ENCODE assay signal across 31 cellular contexts in genomic region chrX:144715356-144715755, GRCh38.
"Had no signal": no experiment of that assay in that cellular context is flagged by ENCODE, and none has a peak within 500 bp of the region (broad histone marks: within the 10 kb centered on the region; RNA-seq: fewer than 3 reads in every experiment).

No MANE protein-coding gene starts in this region.

- H3K4me3 Mint-ChIP-seq: activated CD8-positive, alpha-beta T cell treated with anti-CD3 and anti-CD28 coated beads for 36 hours; activated naive CD8-positive, alpha-beta T cell; activated T-cell treated with anti-CD3 and anti-CD28 coated beads, Interleukin-2, amount 50 U/mL, for 72 hours; mesothelial cell of epicardium; naive B cell; nephron progenitor cell; stimulated activated naive B cell treated with anti-CD40 and anti-IgM and Interleukin-4, amounts not matched to agents 10 μg/mL and 1 μg/mL and 100 μg/mL, for 72 hours; T-helper 1 cell treated with Interleukin-12 subunit alpha and Interleukin-12 subunit beta and Interleukin-4 antibody, amounts not matched to agents 30 μg/mL and 1 μg/mL, for 36 hours; type B pancreatic cell had no signal

- H3K27me3 ChIP-seq: body of pancreas, cardiac muscle cell, colonic mucosa, foreskin keratinocyte, neutrophil, right lobe of liver, uterus had no signal

- H3K27ac ChIP-seq: body of pancreas, cardiac muscle cell, colonic mucosa, foreskin keratinocyte, neutrophil, right lobe of liver, uterus had no signal

- ATAC-seq: activated CD8-positive, alpha-beta T cell treated with anti-CD3 and anti-CD28 coated beads for 36 hours; activated T-cell treated with anti-CD3 and anti-CD28 coated beads, Interleukin-2, amount 50 U/mL, for 72 hours; body of pancreas; foreskin keratinocyte; left cardiac atrium; left ventricle myocardium superior; right lobe of liver; stimulated activated naive B cell treated with anti-CD40 and anti-IgM and Interleukin-4, amounts not matched to agents 10 μg/mL and 1 μg/mL and 100 μg/mL, for 72 hours had no signal

- H3K4me1 ChIP-seq: body of pancreas, colonic mucosa, foreskin keratinocyte, right lobe of liver, uterus had no signal

- H3K9me3 Mint-ChIP-seq: activated T-cell treated with anti-CD3 and anti-CD28 coated beads, Interleukin-2, amount 50 U/mL, for 72 hours; type B pancreatic cell had no signal

- H3K27me3 Mint-ChIP-seq: activated CD8-positive, alpha-beta T cell treated with anti-CD3 and anti-CD28 coated beads for 36 hours; activated naive CD8-positive, alpha-beta T cell; naive B cell; stimulated activated naive B cell treated with anti-CD40 and anti-IgM and Interleukin-4, amounts not matched to agents 10 μg/mL and 1 μg/mL and 100 μg/mL, for 72 hours; type B pancreatic cell had no signal

- H3K27ac Mint-ChIP-seq: activated CD8-positive, alpha-beta T cell treated with anti-CD3 and anti-CD28 coated beads for 36 hours; activated naive CD8-positive, alpha-beta T cell; activated T-cell treated with anti-CD3 and anti-CD28 coated beads, Interleukin-2, amount 50 U/mL, for 72 hours; mesothelial cell of epicardium; naive B cell; nephron progenitor cell; stimulated activated naive B cell treated with anti-CD40 and anti-IgM and Interleukin-4, amounts not matched to agents 10 μg/mL and 1 μg/mL and 100 μg/mL, for 72 hours; T-helper 1 cell treated with Interleukin-12 subunit alpha and Interleukin-12 subunit beta and Interleukin-4 antibody, amounts not matched to agents 30 μg/mL and 1 μg/mL, for 36 hours; type B pancreatic cell had no signal

- H3K36me3 Mint-ChIP-seq: activated naive CD8-positive, alpha-beta T cell; mesothelial cell of epicardium; naive B cell; stimulated activated naive B cell treated with anti-CD40 and anti-IgM and Interleukin-4, amounts not matched to agents 10 μg/mL and 1 μg/mL and 100 μg/mL, for 72 hours; type B pancreatic cell had no signal

- DNase-seq: activated CD4-positive, alpha-beta T cell treated with anti-CD3 and anti-CD28 coated beads, Interleukin-2, amount 50 U/mL, for 1 hour; activated CD4-positive, CD25-positive, alpha-beta regulatory T cell treated with anti-CD3 and anti-CD28 coated beads, Interleukin-2, amount 50 U/mL, for 72 hours; activated CD8-positive, alpha-beta T cell treated with anti-CD3 and anti-CD28 coated beads for 36 hours; activated naive CD4-positive, alpha-beta T cell treated with Interleukin-2 at 50 U/mL for 16 hours; activated T-cell treated with anti-CD3 and anti-CD28 coated beads, Interleukin-2, amount 50 U/mL, for 72 hours; anterior cingulate cortex; body of pancreas; cerebellar nuclear complex; colonic mucosa; effector CD8-positive, alpha-beta T cell; foreskin keratinocyte; islet precursor cell; left cardiac atrium; left ventricle myocardium superior; naive B cell; nephron progenitor cell; right lobe of liver; small intestine; stimulated activated CD4-positive, alpha-beta T cell treated with anti-CD3 and anti-CD28 coated beads, Interleukin-1b, Interleukin-23, amount 100 ng/mL, for 48 hours; stimulated activated CD4-positive, alpha-beta T cell treated with anti-CD3 and anti-CD28 coated beads, Interleukin-4, amount 100 ng/mL, for 4 hours; stimulated activated CD8-positive, alpha-beta memory T cell treated with anti-CD3 and anti-CD28 coated beads, Interleukin-4, amount 100 ng/mL, for 48 hours; stimulated activated naive B cell treated with anti-CD40 and anti-IgM and Interleukin-4, amounts not matched to agents 10 μg/mL and 1 μg/mL and 100 μg/mL, for 72 hours; SW 1271; T-helper 9 cell; uterus had no signal

- H3K4me3 ChIP-seq: body of pancreas, cardiac muscle cell, colonic mucosa, right lobe of liver, uterus had no signal

- H3K36me3 ChIP-seq: cardiac muscle cell, colonic mucosa, neutrophil, right lobe of liver, uterus had no signal

- H3K4me1 Mint-ChIP-seq: mesothelial cell of epicardium; naive B cell; nephron progenitor cell; stimulated activated naive B cell treated with anti-CD40 and anti-IgM and Interleukin-4, amounts not matched to agents 10 μg/mL and 1 μg/mL and 100 μg/mL, for 72 hours had no signal
